3 cellular contexts compared by ENCODE assay signal in the genomic region with DNA sequence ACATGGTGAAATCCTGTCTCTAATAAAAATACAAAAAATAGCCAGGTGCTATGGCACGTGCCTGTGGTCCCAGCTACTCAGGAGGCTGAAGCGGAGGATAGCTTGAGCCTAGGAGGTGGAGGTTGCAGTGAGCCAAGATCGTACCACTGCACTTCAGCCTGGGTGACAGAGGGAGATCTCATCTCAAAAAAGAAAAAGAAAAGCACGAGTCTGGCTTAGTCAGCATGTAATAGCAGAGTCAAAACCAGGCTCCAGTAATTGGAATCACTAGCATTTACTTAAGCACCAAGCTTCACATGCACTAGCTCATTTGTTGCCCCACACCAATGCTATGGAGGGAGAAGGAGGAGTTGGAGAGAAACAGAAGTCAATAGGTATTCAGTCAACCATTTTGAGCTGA.
TF ChIP-seq lines count a peak whose summit lies in the region.

No MANE protein-coding gene starts in this region.

TF ChIP-seq in GM23338, 12 proteins besides CTCF, POLR2A, EP300 and RAD21:
- TF ChIP-seq, protein P1, sequence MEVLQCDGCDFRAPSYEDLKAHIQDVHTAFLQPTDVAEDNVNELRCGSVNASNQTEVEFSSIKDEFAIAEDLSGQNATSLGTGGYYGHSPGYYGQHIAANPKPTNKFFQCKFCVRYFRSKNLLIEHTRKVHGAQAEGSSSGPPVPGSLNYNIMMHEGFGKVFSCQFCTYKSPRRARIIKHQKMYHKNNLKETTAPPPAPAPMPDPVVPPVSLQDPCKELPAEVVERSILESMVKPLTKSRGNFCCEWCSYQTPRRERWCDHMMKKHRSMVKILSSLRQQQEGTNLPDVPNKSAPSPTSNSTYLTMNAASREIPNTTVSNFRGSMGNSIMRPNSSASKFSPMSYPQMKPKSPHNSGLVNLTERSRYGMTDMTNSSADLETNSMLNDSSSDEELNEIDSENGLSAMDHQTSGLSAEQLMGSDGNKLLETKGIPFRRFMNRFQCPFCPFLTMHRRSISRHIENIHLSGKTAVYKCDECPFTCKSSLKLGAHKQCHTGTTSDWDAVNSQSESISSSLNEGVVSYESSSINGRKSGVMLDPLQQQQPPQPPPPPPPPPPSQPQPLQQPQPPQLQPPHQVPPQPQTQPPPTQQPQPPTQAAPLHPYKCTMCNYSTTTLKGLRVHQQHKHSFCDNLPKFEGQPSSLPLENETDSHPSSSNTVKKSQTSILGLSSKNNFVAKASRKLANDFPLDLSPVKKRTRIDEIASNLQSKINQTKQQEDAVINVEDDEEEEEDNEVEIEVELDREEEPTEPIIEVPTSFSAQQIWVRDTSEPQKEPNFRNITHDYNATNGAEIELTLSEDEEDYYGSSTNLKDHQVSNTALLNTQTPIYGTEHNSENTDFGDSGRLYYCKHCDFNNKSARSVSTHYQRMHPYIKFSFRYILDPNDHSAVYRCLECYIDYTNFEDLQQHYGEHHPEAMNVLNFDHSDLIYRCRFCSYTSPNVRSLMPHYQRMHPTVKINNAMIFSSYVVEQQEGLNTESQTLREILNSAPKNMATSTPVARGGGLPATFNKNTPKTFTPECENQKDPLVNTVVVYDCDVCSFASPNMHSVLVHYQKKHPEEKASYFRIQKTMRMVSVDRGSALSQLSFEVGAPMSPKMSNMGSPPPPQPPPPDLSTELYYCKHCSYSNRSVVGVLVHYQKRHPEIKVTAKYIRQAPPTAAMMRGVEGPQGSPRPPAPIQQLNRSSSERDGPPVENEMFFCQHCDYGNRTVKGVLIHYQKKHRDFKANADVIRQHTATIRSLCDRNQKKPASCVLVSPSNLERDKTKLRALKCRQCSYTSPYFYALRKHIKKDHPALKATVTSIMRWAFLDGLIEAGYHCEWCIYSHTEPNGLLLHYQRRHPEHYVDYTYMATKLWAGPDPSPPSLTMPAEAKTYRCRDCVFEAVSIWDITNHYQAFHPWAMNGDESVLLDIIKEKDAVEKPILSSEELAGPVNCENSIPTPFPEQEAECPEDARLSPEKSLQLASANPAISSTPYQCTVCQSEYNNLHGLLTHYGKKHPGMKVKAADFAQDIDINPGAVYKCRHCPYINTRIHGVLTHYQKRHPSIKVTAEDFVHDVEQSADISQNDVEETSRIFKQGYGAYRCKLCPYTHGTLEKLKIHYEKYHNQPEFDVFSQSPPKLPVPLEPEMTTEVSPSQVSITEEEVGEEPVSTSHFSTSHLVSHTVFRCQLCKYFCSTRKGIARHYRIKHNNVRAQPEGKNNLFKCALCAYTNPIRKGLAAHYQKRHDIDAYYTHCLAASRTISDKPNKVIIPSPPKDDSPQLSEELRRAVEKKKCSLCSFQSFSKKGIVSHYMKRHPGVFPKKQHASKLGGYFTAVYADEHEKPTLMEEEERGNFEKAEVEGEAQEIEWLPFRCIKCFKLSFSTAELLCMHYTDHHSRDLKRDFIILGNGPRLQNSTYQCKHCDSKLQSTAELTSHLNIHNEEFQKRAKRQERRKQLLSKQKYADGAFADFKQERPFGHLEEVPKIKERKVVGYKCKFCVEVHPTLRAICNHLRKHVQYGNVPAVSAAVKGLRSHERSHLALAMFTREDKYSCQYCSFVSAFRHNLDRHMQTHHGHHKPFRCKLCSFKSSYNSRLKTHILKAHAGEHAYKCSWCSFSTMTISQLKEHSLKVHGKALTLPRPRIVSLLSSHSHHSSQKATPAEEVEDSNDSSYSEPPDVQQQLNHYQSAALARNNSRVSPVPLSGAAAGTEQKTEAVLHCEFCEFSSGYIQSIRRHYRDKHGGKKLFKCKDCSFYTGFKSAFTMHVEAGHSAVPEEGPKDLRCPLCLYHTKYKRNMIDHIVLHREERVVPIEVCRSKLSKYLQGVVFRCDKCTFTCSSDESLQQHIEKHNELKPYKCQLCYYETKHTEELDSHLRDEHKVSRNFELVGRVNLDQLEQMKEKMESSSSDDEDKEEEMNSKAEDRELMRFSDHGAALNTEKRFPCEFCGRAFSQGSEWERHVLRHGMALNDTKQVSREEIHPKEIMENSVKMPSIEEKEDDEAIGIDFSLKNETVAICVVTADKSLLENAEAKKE (CRISPR knock-in tag; IDR thresholded peaks at IDR 0.05) = no peak
TF ChIP-seq in GM23338: peak in this region for 0.

TF ChIP-seq in HEK293, 187 proteins besides CTCF, POLR2A, EP300 and RAD21:
- TF ChIP-seq ZNF132 (tag by site-specific recombination; IDR thresholded peaks at IDR 0.05; ENCODE audit: borderline replicate concordance) (no peak), BCL11A (tag by site-specific recombination; IDR thresholded peaks at IDR 0.05; ENCODE audit: low read depth) (no peak), ZSCAN30 (tag by site-specific recombination; IDR thresholded peaks at IDR 0.05) (no peak), ZNF292 (tag by site-specific recombination; IDR thresholded peaks at IDR 0.05; ENCODE audit: borderline replicate concordance, low read depth) (no peak), ZNF324 (tag by site-specific recombination; IDR thresholded peaks at IDR 0.05) (no peak)
- TF ChIP-seq, protein P2, sequence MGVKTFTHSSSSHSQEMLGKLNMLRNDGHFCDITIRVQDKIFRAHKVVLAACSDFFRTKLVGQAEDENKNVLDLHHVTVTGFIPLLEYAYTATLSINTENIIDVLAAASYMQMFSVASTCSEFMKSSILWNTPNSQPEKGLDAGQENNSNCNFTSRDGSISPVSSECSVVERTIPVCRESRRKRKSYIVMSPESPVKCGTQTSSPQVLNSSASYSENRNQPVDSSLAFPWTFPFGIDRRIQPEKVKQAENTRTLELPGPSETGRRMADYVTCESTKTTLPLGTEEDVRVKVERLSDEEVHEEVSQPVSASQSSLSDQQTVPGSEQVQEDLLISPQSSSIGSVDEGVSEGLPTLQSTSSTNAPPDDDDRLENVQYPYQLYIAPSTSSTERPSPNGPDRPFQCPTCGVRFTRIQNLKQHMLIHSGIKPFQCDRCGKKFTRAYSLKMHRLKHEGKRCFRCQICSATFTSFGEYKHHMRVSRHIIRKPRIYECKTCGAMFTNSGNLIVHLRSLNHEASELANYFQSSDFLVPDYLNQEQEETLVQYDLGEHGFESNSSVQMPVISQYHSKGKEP (tag by site-specific recombination; IDR thresholded peaks at IDR 0.05) = no peak
- TF ChIP-seq, protein P3, sequence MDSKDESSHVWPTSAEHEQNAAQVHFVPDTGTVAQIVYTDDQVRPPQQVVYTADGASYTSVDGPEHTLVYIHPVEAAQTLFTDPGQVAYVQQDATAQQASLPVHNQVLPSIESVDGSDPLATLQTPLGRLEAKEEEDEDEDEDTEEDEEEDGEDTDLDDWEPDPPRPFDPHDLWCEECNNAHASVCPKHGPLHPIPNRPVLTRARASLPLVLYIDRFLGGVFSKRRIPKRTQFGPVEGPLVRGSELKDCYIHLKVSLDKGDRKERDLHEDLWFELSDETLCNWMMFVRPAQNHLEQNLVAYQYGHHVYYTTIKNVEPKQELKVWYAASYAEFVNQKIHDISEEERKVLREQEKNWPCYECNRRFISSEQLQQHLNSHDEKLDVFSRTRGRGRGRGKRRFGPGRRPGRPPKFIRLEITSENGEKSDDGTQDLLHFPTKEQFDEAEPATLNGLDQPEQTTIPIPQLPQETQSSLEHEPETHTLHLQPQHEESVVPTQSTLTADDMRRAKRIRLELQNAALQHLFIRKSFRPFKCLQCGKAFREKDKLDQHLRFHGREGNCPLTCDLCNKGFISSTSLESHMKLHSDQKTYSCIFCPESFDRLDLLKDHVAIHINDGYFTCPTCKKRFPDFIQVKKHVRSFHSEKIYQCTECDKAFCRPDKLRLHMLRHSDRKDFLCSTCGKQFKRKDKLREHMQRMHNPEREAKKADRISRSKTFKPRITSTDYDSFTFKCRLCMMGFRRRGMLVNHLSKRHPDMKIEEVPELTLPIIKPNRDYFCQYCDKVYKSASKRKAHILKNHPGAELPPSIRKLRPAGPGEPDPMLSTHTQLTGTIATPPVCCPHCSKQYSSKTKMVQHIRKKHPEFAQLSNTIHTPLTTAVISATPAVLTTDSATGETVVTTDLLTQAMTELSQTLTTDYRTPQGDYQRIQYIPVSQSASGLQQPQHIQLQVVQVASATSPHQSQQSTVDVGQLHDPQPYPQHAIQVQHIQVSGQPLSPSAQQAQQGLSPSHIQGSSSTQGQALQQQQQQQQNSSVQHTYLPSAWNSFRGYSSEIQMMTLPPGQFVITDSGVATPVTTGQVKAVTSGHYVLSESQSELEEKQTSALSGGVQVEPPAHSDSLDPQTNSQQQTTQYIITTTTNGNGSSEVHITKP (tag by site-specific recombination; IDR thresholded peaks at IDR 0.05) = peak; percentile 57
TF ChIP-seq in HEK293: peak in this region for 1.

TF ChIP-seq in K562, 482 proteins besides CTCF, POLR2A, EP300 and RAD21 (continues in another document):
- TF ChIP-seq PHTF2 (CRISPR knock-in tag; IDR thresholded peaks at IDR 0.05) = no peak
- no peak for TF ChIP-seq CBX3 (IDR thresholded peaks at IDR 0.05; ENCODE audit: borderline replicate concordance in 1 of 2, low read length in 2 of 2)
- TF ChIP-seq CBFA2T2 (conservative IDR thresholded peaks at IDR 0.05) = no peak
- no peak for TF ChIP-seq JUND (IDR thresholded peaks at IDR 0.05; ENCODE audit: borderline replicate concordance, low read depth, low read length)
- no peak for TF ChIP-seq JUND (tag; IDR thresholded peaks at IDR 0.05; ENCODE audit: borderline replicate concordance, low read depth, low read length)
- TF ChIP-seq PHF8 (IDR thresholded peaks at IDR 0.05; ENCODE audit: borderline replicate concordance, low read length) = no peak
- TF ChIP-seq, protein P4, sequence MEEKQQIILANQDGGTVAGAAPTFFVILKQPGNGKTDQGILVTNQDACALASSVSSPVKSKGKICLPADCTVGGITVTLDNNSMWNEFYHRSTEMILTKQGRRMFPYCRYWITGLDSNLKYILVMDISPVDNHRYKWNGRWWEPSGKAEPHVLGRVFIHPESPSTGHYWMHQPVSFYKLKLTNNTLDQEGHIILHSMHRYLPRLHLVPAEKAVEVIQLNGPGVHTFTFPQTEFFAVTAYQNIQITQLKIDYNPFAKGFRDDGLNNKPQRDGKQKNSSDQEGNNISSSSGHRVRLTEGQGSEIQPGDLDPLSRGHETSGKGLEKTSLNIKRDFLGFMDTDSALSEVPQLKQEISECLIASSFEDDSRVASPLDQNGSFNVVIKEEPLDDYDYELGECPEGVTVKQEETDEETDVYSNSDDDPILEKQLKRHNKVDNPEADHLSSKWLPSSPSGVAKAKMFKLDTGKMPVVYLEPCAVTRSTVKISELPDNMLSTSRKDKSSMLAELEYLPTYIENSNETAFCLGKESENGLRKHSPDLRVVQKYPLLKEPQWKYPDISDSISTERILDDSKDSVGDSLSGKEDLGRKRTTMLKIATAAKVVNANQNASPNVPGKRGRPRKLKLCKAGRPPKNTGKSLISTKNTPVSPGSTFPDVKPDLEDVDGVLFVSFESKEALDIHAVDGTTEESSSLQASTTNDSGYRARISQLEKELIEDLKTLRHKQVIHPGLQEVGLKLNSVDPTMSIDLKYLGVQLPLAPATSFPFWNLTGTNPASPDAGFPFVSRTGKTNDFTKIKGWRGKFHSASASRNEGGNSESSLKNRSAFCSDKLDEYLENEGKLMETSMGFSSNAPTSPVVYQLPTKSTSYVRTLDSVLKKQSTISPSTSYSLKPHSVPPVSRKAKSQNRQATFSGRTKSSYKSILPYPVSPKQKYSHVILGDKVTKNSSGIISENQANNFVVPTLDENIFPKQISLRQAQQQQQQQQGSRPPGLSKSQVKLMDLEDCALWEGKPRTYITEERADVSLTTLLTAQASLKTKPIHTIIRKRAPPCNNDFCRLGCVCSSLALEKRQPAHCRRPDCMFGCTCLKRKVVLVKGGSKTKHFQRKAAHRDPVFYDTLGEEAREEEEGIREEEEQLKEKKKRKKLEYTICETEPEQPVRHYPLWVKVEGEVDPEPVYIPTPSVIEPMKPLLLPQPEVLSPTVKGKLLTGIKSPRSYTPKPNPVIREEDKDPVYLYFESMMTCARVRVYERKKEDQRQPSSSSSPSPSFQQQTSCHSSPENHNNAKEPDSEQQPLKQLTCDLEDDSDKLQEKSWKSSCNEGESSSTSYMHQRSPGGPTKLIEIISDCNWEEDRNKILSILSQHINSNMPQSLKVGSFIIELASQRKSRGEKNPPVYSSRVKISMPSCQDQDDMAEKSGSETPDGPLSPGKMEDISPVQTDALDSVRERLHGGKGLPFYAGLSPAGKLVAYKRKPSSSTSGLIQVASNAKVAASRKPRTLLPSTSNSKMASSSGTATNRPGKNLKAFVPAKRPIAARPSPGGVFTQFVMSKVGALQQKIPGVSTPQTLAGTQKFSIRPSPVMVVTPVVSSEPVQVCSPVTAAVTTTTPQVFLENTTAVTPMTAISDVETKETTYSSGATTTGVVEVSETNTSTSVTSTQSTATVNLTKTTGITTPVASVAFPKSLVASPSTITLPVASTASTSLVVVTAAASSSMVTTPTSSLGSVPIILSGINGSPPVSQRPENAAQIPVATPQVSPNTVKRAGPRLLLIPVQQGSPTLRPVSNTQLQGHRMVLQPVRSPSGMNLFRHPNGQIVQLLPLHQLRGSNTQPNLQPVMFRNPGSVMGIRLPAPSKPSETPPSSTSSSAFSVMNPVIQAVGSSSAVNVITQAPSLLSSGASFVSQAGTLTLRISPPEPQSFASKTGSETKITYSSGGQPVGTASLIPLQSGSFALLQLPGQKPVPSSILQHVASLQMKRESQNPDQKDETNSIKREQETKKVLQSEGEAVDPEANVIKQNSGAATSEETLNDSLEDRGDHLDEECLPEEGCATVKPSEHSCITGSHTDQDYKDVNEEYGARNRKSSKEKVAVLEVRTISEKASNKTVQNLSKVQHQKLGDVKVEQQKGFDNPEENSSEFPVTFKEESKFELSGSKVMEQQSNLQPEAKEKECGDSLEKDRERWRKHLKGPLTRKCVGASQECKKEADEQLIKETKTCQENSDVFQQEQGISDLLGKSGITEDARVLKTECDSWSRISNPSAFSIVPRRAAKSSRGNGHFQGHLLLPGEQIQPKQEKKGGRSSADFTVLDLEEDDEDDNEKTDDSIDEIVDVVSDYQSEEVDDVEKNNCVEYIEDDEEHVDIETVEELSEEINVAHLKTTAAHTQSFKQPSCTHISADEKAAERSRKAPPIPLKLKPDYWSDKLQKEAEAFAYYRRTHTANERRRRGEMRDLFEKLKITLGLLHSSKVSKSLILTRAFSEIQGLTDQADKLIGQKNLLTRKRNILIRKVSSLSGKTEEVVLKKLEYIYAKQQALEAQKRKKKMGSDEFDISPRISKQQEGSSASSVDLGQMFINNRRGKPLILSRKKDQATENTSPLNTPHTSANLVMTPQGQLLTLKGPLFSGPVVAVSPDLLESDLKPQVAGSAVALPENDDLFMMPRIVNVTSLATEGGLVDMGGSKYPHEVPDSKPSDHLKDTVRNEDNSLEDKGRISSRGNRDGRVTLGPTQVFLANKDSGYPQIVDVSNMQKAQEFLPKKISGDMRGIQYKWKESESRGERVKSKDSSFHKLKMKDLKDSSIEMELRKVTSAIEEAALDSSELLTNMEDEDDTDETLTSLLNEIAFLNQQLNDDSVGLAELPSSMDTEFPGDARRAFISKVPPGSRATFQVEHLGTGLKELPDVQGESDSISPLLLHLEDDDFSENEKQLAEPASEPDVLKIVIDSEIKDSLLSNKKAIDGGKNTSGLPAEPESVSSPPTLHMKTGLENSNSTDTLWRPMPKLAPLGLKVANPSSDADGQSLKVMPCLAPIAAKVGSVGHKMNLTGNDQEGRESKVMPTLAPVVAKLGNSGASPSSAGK (IDR thresholded peaks at IDR 0.05) = 0 out of 2 replicates have a peak, but pooled peaks have one; percentile 12
